In genomic region chr4:142035556-142035955, GRCh38 we compare ENCODE assay signal across 24 cellular contexts.
A peak's percentile ranks its signal among the peaks of the same experiment; 100 is the strongest.
DNase-seq lines count a peak whose midpoint lies in the region; ATAC-seq and TF ChIP-seq lines count a peak whose summit lies in the region.
"Had no signal": no experiment of that assay in that cellular context is flagged by ENCODE, and none has a peak within 500 bp of the region (broad histone marks: within the 10 kb centered on the region; RNA-seq: fewer than 3 reads in every experiment).

No MANE protein-coding gene starts in this region.

- peaks cover 4% of the 10 kb centered on the region for H3K79me1 ChIP-seq in mesenchymal stem cell (replicated peaks; ENCODE audit: low read length, poor library complexity, severe bottlenecking)

- H3K36me3 ChIP-seq in GM23248 (ENCODE audit: low read depth), result no peaks in the 10 kb centered on the region
- H3K36me3 ChIP-seq in mesenchymal stem cell (ENCODE audit: control insufficient read depth in 1 of 2, insufficient read depth in 2 of 2, low read depth in 1 of 2, low read length in 2 of 2), result no peaks in the 10 kb centered on the region
- H3K36me3 ChIP-seq: BLaER1 treated with 17β-estradiol and CSF1 and Interleukin-3, amounts not matched to agents 10 nM and 100 nM had no signal

- no peak overlapping the region for H2BK120ac ChIP-seq in mesenchymal stem cell (ENCODE audit: low read depth, low read length)

- no peaks in the 10 kb centered on the region for H4K20me1 ChIP-seq in GM23248 (ENCODE audit: insufficient read depth)
- H4K20me1 ChIP-seq: BLaER1 treated with 17β-estradiol and CSF1 and Interleukin-3, amounts not matched to agents 10 nM and 100 nM had no signal

- POLR2A ChIA-PET in T-cell (lab: Charles Lee) (no interaction called here), GM10248 (lab: Yijun Ruan, JAX) (no interaction called here)

- H3K9me3 ChIP-seq in GM23248 (ENCODE audit: low read depth) (no peaks in the 10 kb centered on the region), mesenchymal stem cell (ENCODE audit: control insufficient read depth, low read length) (no peaks in the 10 kb centered on the region)
- H3K9me3 ChIP-seq: A549; BLaER1 treated with 17β-estradiol and CSF1 and Interleukin-3, amounts not matched to agents 10 nM and 100 nM had no signal

- ATAC-seq in T-cell (replicated peaks in 1 of 4) (no peak), HG03521 (IDR thresholded peaks at IDR 0.05; ENCODE audit: unreplicated experiment) (no peak)
- ATAC-seq: A549, K562 had no signal

- H2BK12ac ChIP-seq in mesenchymal stem cell (ENCODE audit: low read length in 2 of 2), result no peak overlapping the region

- no peak overlapping the region for H3K4me3 ChIP-seq in GM23248
- no peak overlapping the region for H3K4me3 ChIP-seq in mesenchymal stem cell (ENCODE audit: insufficient read depth in 1 of 2, low read depth in 1 of 2, low read length in 2 of 2)
- H3K4me3 ChIP-seq: A549; BLaER1 treated with 17β-estradiol and CSF1 and Interleukin-3, amounts not matched to agents 10 nM and 100 nM; K562; SK-N-MC had no signal

- CTCF ChIA-PET in T-cell (lab: Charles Lee) (no interaction called here), GM10248 (lab: Yijun Ruan, JAX) (interaction anchor here (1.6 kb wide), 1 partner anchor 10 kb away, joined by 3 read pairs; no protein-coding TSS in a partner anchor)

- H3K27ac ChIP-seq in GM23248 (no peak overlapping the region), mesenchymal stem cell (ENCODE audit: low read length, poor library complexity, severe bottlenecking) (peak overlapping the region; percentile 57)
- H3K27ac ChIP-seq: BLaER1 treated with 17β-estradiol and CSF1 and Interleukin-3, amounts not matched to agents 10 nM and 100 nM; RWPE1; SK-N-MC had no signal

- H3K4me3 Mint-ChIP-seq in T-cell, result no peak overlapping the region
- H3K4me3 Mint-ChIP-seq: CD8-positive, alpha-beta memory T cell had no signal

- H3K18ac ChIP-seq in mesenchymal stem cell (ENCODE audit: low read depth in 1 of 2, low read length in 2 of 2), result no peak overlapping the region

- peaks cover 14 to 32% (median 27%) of the 10 kb centered on the region in 3 donors for H3K4me1 Mint-ChIP-seq in T-cell

- no peaks in the 10 kb centered on the region for H3K9me3 Mint-ChIP-seq in T-cell
- H3K9me3 Mint-ChIP-seq: CD8-positive, alpha-beta memory T cell had no signal

- peaks cover 23% of the 10 kb centered on the region for H3K36me3 Mint-ChIP-seq in T-cell

- peaks cover 22% of the 10 kb centered on the region for H3K4me1 ChIP-seq in GM23248 (ENCODE audit: insufficient read depth)
- peaks cover 5% of the 10 kb centered on the region for H3K4me1 ChIP-seq in mesenchymal stem cell (ENCODE audit: control insufficient read depth, insufficient read depth, low read depth, low read length)

- H3K14ac ChIP-seq in mesenchymal stem cell (ENCODE audit: low read length in 2 of 2), result no peak overlapping the region

- H3K4me2 ChIP-seq in GM23248 (ENCODE audit: unreplicated experiment) (no peak overlapping the region), mesenchymal stem cell (ENCODE audit: low read length, poor library complexity, severe bottlenecking) (no peak overlapping the region)
- H3K4me2 ChIP-seq: A549; BLaER1 treated with 17β-estradiol and CSF1 and Interleukin-3, amounts not matched to agents 10 nM and 100 nM had no signal

- no peaks in the 10 kb centered on the region for H3K27me3 ChIP-seq in GM23248 (replicated peaks; ENCODE audit: insufficient read depth)
- no peaks in the 10 kb centered on the region for H3K27me3 ChIP-seq in mesenchymal stem cell (ENCODE audit: control insufficient read depth in 1 of 2, insufficient read depth in 1 of 2, low read length in 2 of 2)
- H3K27me3 ChIP-seq: BLaER1 treated with 17β-estradiol and CSF1 and Interleukin-3, amounts not matched to agents 10 nM and 100 nM had no signal

- in situ Hi-C loops in GM23248 (cut with MboI), result no loop called here

- no peak overlapping the region for H2AK5ac ChIP-seq in mesenchymal stem cell (ENCODE audit: low read length, severe bottlenecking)

- H3K23ac ChIP-seq in mesenchymal stem cell (ENCODE audit: low read length in 2 of 2), result no peak overlapping the region

- H3K27ac Mint-ChIP-seq in T-cell, result peak overlapping the region; percentile 21 to 37

- H3K79me2 ChIP-seq in GM23248 (ENCODE audit: insufficient read depth), result no peaks in the 10 kb centered on the region

- peak; percentile 13 for DNase-seq in AG20443 (ENCODE audit: low spot score)
- peak; percentile 12 for DNase-seq in GM23248
- DNase-seq in T-cell, result no peak
- DNase-seq in mesenchymal stem cell, result no peak
- no peak for DNase-seq in NCI-H2029 (lab: John Stamatoyannopoulos, UW)
- DNase-seq in NCI-H69 (lab: John Stamatoyannopoulos, UW), result no peak
- no peak for DNase-seq in GM10248 (ENCODE audit: extremely low spot score)
- DNase-seq: Calu3; CD8-positive, alpha-beta memory T cell; DMS153; MM.1S; NCI-H1048; NCI-H1417 treated with DMSO at 0.1 percent for 48 hours; NCI-H187; NCI-H2227 treated with DMSO at 0.1 percent for 48 hours; NCI-H510A; NCI-H748 treated with DMSO at 0.1 percent for 48 hours; SHP77 treated with DMSO at 0.1 percent for 48 hours had no signal

- peaks cover 20% of the 10 kb centered on the region; the same call in 1 of the 2 replicates for H3F3A ChIP-seq in GM23248 (ENCODE audit: insufficient read depth)

- no peak for TF ChIP-seq CTCF in GM10248 (IDR thresholded peaks at IDR 0.05; ENCODE audit: control extremely low read depth, extremely low read depth, low read depth, missing control alignments)

- no peak overlapping the region for H4K8ac ChIP-seq in mesenchymal stem cell (ENCODE audit: low read length)

- H3K9ac ChIP-seq in GM23248 (no peak overlapping the region), mesenchymal stem cell (ENCODE audit: low read length) (no peak overlapping the region)
- H3K9ac ChIP-seq: BLaER1 treated with 17β-estradiol and CSF1 and Interleukin-3, amounts not matched to agents 10 nM and 100 nM had no signal

- H2AFZ ChIP-seq in GM23248, result no peak overlapping the region
- H2AFZ ChIP-seq in mesenchymal stem cell (ENCODE audit: low read depth, low read length), result no peak overlapping the region

- H4K91ac ChIP-seq in mesenchymal stem cell (ENCODE audit: low read length), result no peak overlapping the region

- H3K4ac ChIP-seq in mesenchymal stem cell (ENCODE audit: low read depth in 1 of 2, low read length in 2 of 2), result no peak overlapping the region

- no peaks in the 10 kb centered on the region for H3K27me3 Mint-ChIP-seq in T-cell
- H3K27me3 Mint-ChIP-seq: CD8-positive, alpha-beta memory T cell had no signal

- no peaks in the 10 kb centered on the region for H3K9me2 ChIP-seq in GM23248 (ENCODE audit: insufficient read depth)

- H2BK15ac ChIP-seq in mesenchymal stem cell (ENCODE audit: low read depth, poor library complexity, severe bottlenecking), result no peak overlapping the region

- H2BK5ac ChIP-seq in mesenchymal stem cell (ENCODE audit: low read depth, low read length, poor library complexity, severe bottlenecking), result no peak overlapping the region

Comparison
In these comparisons a context has a peak if more than half of its experiments do, and no peak if none do; other contexts are left out.
1. DNase-seq: peak in AG20443 (single experiment) and GM23248 (single experiment); none in T-cell (0 of 34), mesenchymal stem cell (single experiment), NCI-H2029 (single experiment), NCI-H69 (single experiment) and GM10248 (single experiment).